In the genomic region with DNA sequence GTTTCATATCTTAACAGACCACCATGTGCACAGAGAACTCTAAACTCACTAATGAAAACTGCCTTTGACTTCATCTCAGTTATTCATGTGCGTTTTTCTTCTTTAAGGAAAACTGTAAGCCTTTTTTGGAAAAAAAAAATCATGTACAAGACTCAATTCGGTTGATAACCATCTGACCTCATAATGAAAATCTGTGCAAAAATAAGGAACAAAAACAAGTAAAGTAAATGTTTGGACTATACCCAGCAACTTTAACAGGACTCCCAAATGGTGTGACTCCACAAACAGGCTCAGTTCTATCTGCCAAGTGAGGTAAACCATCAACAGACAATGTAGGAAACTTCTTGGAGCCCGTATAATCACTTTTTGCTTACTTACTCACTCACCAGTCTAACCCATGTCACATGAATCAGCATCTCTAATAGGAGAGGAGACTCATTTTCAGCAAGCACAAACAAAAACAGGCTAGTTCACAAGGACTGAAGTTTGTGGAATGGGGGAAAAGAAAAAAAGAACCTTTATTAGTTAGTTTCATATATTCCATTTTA, we compare ENCODE assay signal across 11 cellular contexts. TPM values are rescaled to one million over a fixed set of nuclear protein-coding genes. Genes with fewer than 3 reads are reported as not detected.
A peak's percentile ranks its signal among the peaks of the same experiment; 100 is the strongest.
DNase-seq lines count a peak whose midpoint lies in the region; ATAC-seq and TF ChIP-seq lines count a peak whose summit lies in the region.
"Had no signal": no experiment of that assay in that cellular context is flagged by ENCODE, and none has a peak within 500 bp of the region (broad histone marks: within the 10 kb centered on the region; RNA-seq: fewer than 3 reads in every experiment).

No MANE protein-coding gene starts in this region.

- no peaks in the 10 kb centered on the region for H3K36me3 Mint-ChIP-seq in chondrocyte (ENCODE audit: low read depth)

- ATAC-seq in GM19023 (IDR thresholded peaks at IDR 0.05; ENCODE audit: unreplicated experiment), result no peak
- ATAC-seq: T-helper 17 cell had no signal

- no peaks in the 10 kb centered on the region for H3K9me3 ChIP-seq in mesodermal cell (ENCODE audit: control insufficient read depth, low read length)
- H3K9me3 ChIP-seq: adrenal gland had no signal

- H3K36me3 ChIP-seq in mesodermal cell (ENCODE audit: control insufficient read depth, insufficient read depth, low read length), result no peaks in the 10 kb centered on the region
- H3K36me3 ChIP-seq: adrenal gland had no signal

- DNase-seq in ACHN (peak; percentile 37), NCI-H460 (ENCODE audit: extremely low read depth, low read depth) (peak; percentile 55), chondrocyte (ENCODE audit: low spot score) (no peak), GM10266 (ENCODE audit: extremely low spot score) (no peak), NCI-H2081 (lab: John Stamatoyannopoulos, UW) (no peak), SIG-M5 treated with dmso at 0.1 percent for 504 hours (lab: John Stamatoyannopoulos, UW; ENCODE audit: unreplicated experiment) (no peak)
- DNase-seq: adrenal gland, NCI-H1105, T-helper 17 cell had no signal

- in situ Hi-C loops in ACHN (cut with HindIII; ENCODE audit: low pct_ligation_motif_present, low pct_unique_long_range_greater_than_20kb, low sequenced_read_pairs), result no loop called here

- H3K27me3 Mint-ChIP-seq in chondrocyte (ENCODE audit: low read depth), result no peaks in the 10 kb centered on the region
- H3K27me3 Mint-ChIP-seq: T-helper 17 cell had no signal

- WGBS in mesodermal cell (ENCODE audit: insufficient coverage in 2 of 2), 2 experiments, result no CpG with 5 or more reads among the region's 3 CpGs

- no peak overlapping the region for H3K4me3 ChIP-seq in mesodermal cell (ENCODE audit: extremely low read depth, insufficient read depth, low read length, poor library complexity, severe bottlenecking)
- H3K4me3 ChIP-seq: adrenal gland had no signal

- peak overlapping the region; percentile 88 for H3K27ac ChIP-seq in mesodermal cell (ENCODE audit: low read depth, low read length, severe bottlenecking)

- H3K27ac Mint-ChIP-seq in chondrocyte (ENCODE audit: unreplicated experiment), result peak overlapping the region; percentile 81
- H3K27ac Mint-ChIP-seq: T-helper 17 cell had no signal

- peaks cover 23% of the 10 kb centered on the region for H3K4me1 Mint-ChIP-seq in chondrocyte (ENCODE audit: low read depth)
- H3K4me1 Mint-ChIP-seq: T-helper 17 cell had no signal

- no peaks in the 10 kb centered on the region for H3K9me3 Mint-ChIP-seq in chondrocyte (ENCODE audit: low read depth)

- H3K4me1 ChIP-seq in mesodermal cell (ENCODE audit: control insufficient read depth, insufficient read depth, low read length, poor library complexity, severe bottlenecking), result peaks cover 30% of the 10 kb centered on the region

- no peak overlapping the region for H3K4me3 Mint-ChIP-seq in chondrocyte (ENCODE audit: unreplicated experiment)
- H3K4me3 Mint-ChIP-seq: T-helper 17 cell had no signal

- TF ChIP-seq CTCF in chondrocyte (IDR thresholded peaks at IDR 0.05) (no peak), GM10266 (IDR thresholded peaks at IDR 0.05; ENCODE audit: control insufficient read depth, insufficient read depth, low read depth, missing control alignments) (no peak)

RNA-seq across cellular contexts. Expression of a gene that starts 9.3 kb away (rescaled TPM):
- total RNA-seq in NCI-H460 (2014; rRNA removed; shearing (Covaris generic)), result 40.5 and 40.9 TPM in 2 replicates
- polyA plus RNA-seq in NCI-H460 (2014; cell fraction: nucleus; rRNA removed), result 31.6 and 51.1 TPM in 2 replicates
- total RNA-seq in chondrocyte, result 29.1 to 46.3 TPM (median 30.1 TPM) in 3 replicates
- 30.2 TPM for polyA plus RNA-seq in mesodermal cell (2013, experiment 1 of 2)
- 45.9 TPM for polyA plus RNA-seq in mesodermal cell (2013, experiment 2 of 2)

RNA-seq across cellular contexts. Expression of a gene that starts 9.3 kb away (rescaled TPM):
- 0.05 and 0.14 TPM in 2 replicates for total RNA-seq in NCI-H460 (2014; rRNA removed; shearing (Covaris generic))
- polyA plus RNA-seq in NCI-H460 (2014; cell fraction: nucleus; rRNA removed), result not detected in 2 replicates
- 0.30 TPM in 1 of 3 replicates, not detected in the others for total RNA-seq in chondrocyte
- not detected for polyA plus RNA-seq in mesodermal cell (2013, experiment 1 of 2)
- not detected for polyA plus RNA-seq in mesodermal cell (2013, experiment 2 of 2)
- total RNA-seq: T-helper 17 cell had no signal

Comparison
In these comparisons a context has a peak if more than half of its experiments do, and no peak if none do; other contexts are left out.
1. DNase-seq: peak in ACHN (single experiment) and NCI-H460 (single experiment); none in chondrocyte (single experiment), GM10266 (single experiment), NCI-H2081 (0 of 2) and SIG-M5 treated with dmso at 0.1 percent for 504 hours (single experiment).